ENCODE assay signal across 20 cellular contexts in genomic region chr9:134187821-134188420, GRCh38. TPM values are rescaled to one million over a fixed set of nuclear protein-coding genes. Genes with fewer than 3 reads are reported as not detected.
DNase-seq lines count a peak whose midpoint lies in the region; ATAC-seq, FAIRE-seq and TF ChIP-seq lines count a peak whose summit lies in the region.
"Had no signal": no experiment of that assay in that cellular context is flagged by ENCODE, and none has a peak within 500 bp of the region (broad histone marks: within the 10 kb centered on the region; RNA-seq: fewer than 3 reads in every experiment).

No MANE protein-coding gene starts in this region.

- H3K36me3 Mint-ChIP-seq in activated naive CD4-positive, alpha-beta T cell treated with anti-CD3 and anti-CD28 coated beads, Interleukin-2, amount 10 ng/mL, durations not matched to agents 7 days and 5 days: no peaks in the 10 kb centered on the region
- no peaks in the 10 kb centered on the region for H3K36me3 Mint-ChIP-seq in activated naive CD4-positive, alpha-beta T cell treated with anti-CD3 and anti-CD28 coated beads for 36 hours (ENCODE audit: low read depth)
- H3K36me3 Mint-ChIP-seq: activated naive CD8-positive, alpha-beta T cell; CD4-positive, alpha-beta memory T cell had no signal

- no peak overlapping the region for H3K4me3 Mint-ChIP-seq in activated naive CD4-positive, alpha-beta T cell treated with anti-CD3 and anti-CD28 coated beads, Interleukin-2, amount 10 ng/mL, durations not matched to agents 7 days and 5 days
- no peak overlapping the region for H3K4me3 Mint-ChIP-seq in activated naive CD4-positive, alpha-beta T cell treated with anti-CD3 and anti-CD28 coated beads for 36 hours
- H3K4me3 Mint-ChIP-seq: activated naive CD8-positive, alpha-beta T cell; activated T-cell treated with anti-CD3 and anti-CD28 coated beads, Interleukin-2, amount 50 U/mL, for 4 hours; CD4-positive, alpha-beta memory T cell had no signal

- TF ChIP-seq RAD21 in HepG2 (CRISPR knock-in tag; IDR thresholded peaks at IDR 0.05): no peak

- no TSS peak for BruUV-seq in HepG2 (replicated peaks; lab: Mats Ljungman, UMichigan)

- H3K4me1 ChIP-seq in OCI-LY1 (ENCODE audit: insufficient read depth, low read length, severe bottlenecking) (peaks cover 46% of the 10 kb centered on the region), HepG2 (ENCODE audit: insufficient read depth, low read length) (peaks cover 42% of the 10 kb centered on the region), skeletal muscle tissue (ENCODE audit: control insufficient read depth in 3 of 3, insufficient read depth in 3 of 3, low read length in 3 of 3) (peaks cover 32 to 38% (median 36%) of the 10 kb centered on the region in 3 donors)
- H3K4me1 ChIP-seq: breast epithelium had no signal

- H4K20me1 ChIP-seq in OCI-LY1 (ENCODE audit: insufficient read depth, low read length) (no peaks in the 10 kb centered on the region), HepG2 (ENCODE audit: insufficient read depth, low read length) (no peaks in the 10 kb centered on the region)

- no peaks in the 10 kb centered on the region for H3K9me2 ChIP-seq in OCI-LY1 (ENCODE audit: low read depth, low read length)

- H3K27ac ChIP-seq in OCI-LY1 (ENCODE audit: low read depth, low read length, poor library complexity, severe bottlenecking) (peak overlapping the region; percentile 97), HepG2 (ENCODE audit: extremely low read length, insufficient read depth, low read length) (no peak overlapping the region), skeletal muscle tissue (ENCODE audit: low read depth, low read length) (no peak overlapping the region)
- H3K27ac ChIP-seq: breast epithelium, hepatocyte had no signal

- no peaks in the 10 kb centered on the region for H3K9me3 Mint-ChIP-seq in activated naive CD4-positive, alpha-beta T cell treated with anti-CD3 and anti-CD28 coated beads, Interleukin-2, amount 10 ng/mL, durations not matched to agents 7 days and 5 days
- H3K9me3 Mint-ChIP-seq in activated naive CD4-positive, alpha-beta T cell treated with anti-CD3 and anti-CD28 coated beads for 36 hours: no peaks in the 10 kb centered on the region
- H3K9me3 Mint-ChIP-seq: activated T-cell treated with anti-CD3 and anti-CD28 coated beads, Interleukin-2, amount 50 U/mL, for 4 hours had no signal

- H3K79me2 ChIP-seq in OCI-LY1 (ENCODE audit: insufficient read depth, low read length) (no peaks in the 10 kb centered on the region), HepG2 (ENCODE audit: insufficient read depth, low read length) (no peaks in the 10 kb centered on the region)
- H3K79me2 ChIP-seq: hepatocyte had no signal

- intact Hi-C loops in activated naive CD4-positive, alpha-beta T cell treated with anti-CD3 and anti-CD28 coated beads for 36 hours (cut with micrococcal nuclease): no loop called here
- intact Hi-C loops in HepG2 (cut with micrococcal nuclease; ENCODE audit: unreplicated experiment): no loop called here

- ATAC-seq in HepG2: no peak
- ATAC-seq: activated T-cell treated with anti-CD3 and anti-CD28 coated beads, Interleukin-2, amount 50 U/mL, for 4 hours had no signal

- no peaks in the 10 kb centered on the region for H3K9me3 ChIP-seq in OCI-LY1 (ENCODE audit: low read length)
- no peaks in the 10 kb centered on the region for H3K9me3 ChIP-seq in HepG2 (ENCODE audit: low read length)
- H3K9me3 ChIP-seq in skeletal muscle tissue (ENCODE audit: control insufficient read depth in 3 of 3, low read length in 3 of 3): no peaks in the 10 kb centered on the region
- H3K9me3 ChIP-seq: breast epithelium, testis had no signal

- in situ Hi-C loops in HepG2 (cut with HindIII; ENCODE audit: extremely low pct_ligation_motif_present, low pct_unique_long_range_greater_than_20kb): no loop called here
- in situ Hi-C loops in G401 (cut with HindIII; ENCODE audit: low sequenced_read_pairs): no loop called here

- no peaks in the 10 kb centered on the region for H3K36me3 ChIP-seq in OCI-LY1 (ENCODE audit: insufficient read depth, low read length)
- no peaks in the 10 kb centered on the region for H3K36me3 ChIP-seq in HepG2 (replicated peaks in 1 of 2; ENCODE audit: control insufficient read depth in 1 of 2, insufficient read depth in 2 of 2, low read length in 2 of 2)
- no peaks in the 10 kb centered on the region for H3K36me3 ChIP-seq in skeletal muscle tissue (ENCODE audit: control insufficient read depth in 3 of 3, insufficient read depth in 3 of 3, low read length in 3 of 3)
- H3K36me3 ChIP-seq: breast epithelium had no signal

- H3K4me2 ChIP-seq in OCI-LY1 (ENCODE audit: low read length): no peak overlapping the region
- H3K4me2 ChIP-seq in HepG2 (ENCODE audit: low read depth, low read length): no peak overlapping the region
- H3K4me2 ChIP-seq: hepatocyte had no signal

- peaks cover 45% of the 10 kb centered on the region for H3K27me3 Mint-ChIP-seq in activated naive CD4-positive, alpha-beta T cell treated with anti-CD3 and anti-CD28 coated beads, Interleukin-2, amount 10 ng/mL, durations not matched to agents 7 days and 5 days
- no peaks in the 10 kb centered on the region for H3K27me3 Mint-ChIP-seq in activated naive CD4-positive, alpha-beta T cell treated with anti-CD3 and anti-CD28 coated beads for 36 hours (ENCODE audit: low read depth)
- H3K27me3 Mint-ChIP-seq: activated naive CD8-positive, alpha-beta T cell; CD4-positive, alpha-beta memory T cell had no signal

- H3K27me3 ChIP-seq in OCI-LY1 (ENCODE audit: insufficient read depth, low read length): no peaks in the 10 kb centered on the region
- H3K27me3 ChIP-seq in HepG2 (ENCODE audit: control insufficient read depth in 1 of 2, insufficient read depth in 2 of 2, low read length in 2 of 2): peaks cover 11 to 52% of the 10 kb centered on the region in 2 experiments; a peak in 4 of 5 replicates
- H3K27me3 ChIP-seq in skeletal muscle tissue (ENCODE audit: control insufficient read depth in 3 of 3, insufficient read depth in 3 of 3, low read length in 3 of 3): no peaks in the 10 kb centered on the region
- H3K27me3 ChIP-seq: breast epithelium, hepatocyte, testis had no signal

- WGBS in HepG2 (ENCODE audit: low lambda C conversion rate): 24% methylated on average over 7 of the region's 14 CpGs

- H2AFZ ChIP-seq in OCI-LY1 (ENCODE audit: low read length): no peak overlapping the region
- no peak overlapping the region for H2AFZ ChIP-seq in HepG2 (ENCODE audit: low read length)
- H2AFZ ChIP-seq: hepatocyte had no signal

- H3K9ac ChIP-seq in OCI-LY1 (ENCODE audit: low read length) (no peak overlapping the region; the same call in 1 of the 2 replicates), HepG2 (ENCODE audit: insufficient read depth, low read depth, low read length) (no peak overlapping the region), skeletal muscle tissue (ENCODE audit: low read depth in 1 of 3, low read length in 3 of 3) (peak overlapping the region in 2 of 3 donors; percentile 33 to 51)

- H3K4me1 Mint-ChIP-seq in activated naive CD4-positive, alpha-beta T cell treated with anti-CD3 and anti-CD28 coated beads, Interleukin-2, amount 10 ng/mL, durations not matched to agents 7 days and 5 days: peaks cover 7% of the 10 kb centered on the region
- H3K4me1 Mint-ChIP-seq in activated naive CD4-positive, alpha-beta T cell treated with anti-CD3 and anti-CD28 coated beads for 36 hours (ENCODE audit: low read depth): peaks cover 8% of the 10 kb centered on the region

- no peak for TF ChIP-seq POLR2A in HepG2 (IDR thresholded peaks at IDR 0.05; ENCODE audit: insufficient read depth in 1 of 2, low read depth in 2 of 2, low read length in 2 of 2)

- no peak for DNase-seq in activated naive CD4-positive, alpha-beta T cell treated with anti-CD3 and anti-CD28 coated beads, Interleukin-2, amount 10 ng/mL, durations not matched to agents 7 days and 5 days
- no peak for DNase-seq in activated naive CD4-positive, alpha-beta T cell treated with anti-CD3 and anti-CD28 coated beads for 36 hours
- no peak for DNase-seq in HepG2 (ENCODE audit: low spot score)
- no peak for DNase-seq in NCI-H510A treated with DMSO at 0.1 percent for 48 hours (lab: John Stamatoyannopoulos, UW)
- no peak for DNase-seq in G401 (ENCODE audit: low spot score)
- DNase-seq in Kasumi-1 (lab: John Stamatoyannopoulos, UW): no peak
- DNase-seq: activated T-cell treated with anti-CD3 and anti-CD28 coated beads, Interleukin-2, amount 50 U/mL, for 4 hours; CD4-positive, alpha-beta memory T cell; DND-41; NCI-H2029 treated with DMSO at 0.1 percent for 48 hours; SHP77; testis had no signal

- H3K27ac Mint-ChIP-seq in activated naive CD4-positive, alpha-beta T cell treated with anti-CD3 and anti-CD28 coated beads, Interleukin-2, amount 10 ng/mL, durations not matched to agents 7 days and 5 days: peak overlapping the region; percentile 62
- no peak overlapping the region for H3K27ac Mint-ChIP-seq in activated naive CD4-positive, alpha-beta T cell treated with anti-CD3 and anti-CD28 coated beads for 36 hours
- H3K27ac Mint-ChIP-seq: activated naive CD8-positive, alpha-beta T cell had no signal

- CTCF ChIA-PET in activated naive CD4-positive, alpha-beta T cell treated with anti-CD3 and anti-CD28 coated beads, Interleukin-2, amount 10 ng/mL, durations not matched to agents 7 days and 5 days (lab: Charles Lee): no interaction called here
- CTCF ChIA-PET in activated naive CD4-positive, alpha-beta T cell treated with anti-CD3 and anti-CD28 coated beads for 36 hours (lab: Charles Lee): no interaction called here
- CTCF ChIA-PET in HepG2 (lab: Yijun Ruan, JAX; ENCODE audit: low intra/inter-chr PET ratio, low total read pairs): no interaction called here

- no peak overlapping the region for H3K4me3 ChIP-seq in OCI-LY1 (ENCODE audit: low read depth, low read length, poor library complexity, severe bottlenecking)
- H3K4me3 ChIP-seq in HepG2 (replicated peaks in 1 of 3; ENCODE audit: insufficient read depth in 1 of 3, low read depth in 2 of 3, low read length in 3 of 3): no peak overlapping the region
- no peak overlapping the region for H3K4me3 ChIP-seq in skeletal muscle tissue (ENCODE audit: low read length in 3 of 3)
- H3K4me3 ChIP-seq: breast epithelium, hepatocyte, testis had no signal

- TF ChIP-seq EP300 in HepG2 (IDR thresholded peaks at IDR 0.05; ENCODE audit: low read depth in 2 of 2, low read length in 2 of 2): no peak
- TF ChIP-seq EP300 in HepG2 (CRISPR knock-in tag; IDR thresholded peaks at IDR 0.05; ENCODE audit: borderline replicate concordance): no peak

- TF ChIP-seq CTCF in OCI-LY1 (IDR thresholded peaks at IDR 0.05; ENCODE audit: low read length): no peak
- no peak for TF ChIP-seq CTCF in HepG2 (CRISPR knock-in tag; IDR thresholded peaks at IDR 0.05)

- no peak for FAIRE-seq in HepG2 (lab: Jason Lieb, UNC)
- FAIRE-seq: endothelial cell of umbilical vein, islet of Langerhans had no signal

- H3F3A ChIP-seq in OCI-LY1 (ENCODE audit: insufficient read depth, low read length): no peaks in the 10 kb centered on the region

- POLR2A ChIA-PET in HepG2 (lab: Yijun Ruan, JAX): no interaction called here

RNA-seq across cellular contexts. Expression of gene RNU6ATAC, which starts 23.6 kb away (rescaled TPM):
- total RNA-seq in activated naive CD4-positive, alpha-beta T cell treated with anti-CD3 and anti-CD28 coated beads for 36 hours: 10 to 100 TPM in 1 of 2 experiments, not detected in 1; 28.1 TPM
- total RNA-seq in HepG2 (2016; rRNA removed; fragmentation: Illumina TruSeq; extraction: Trizol) (894 TPM in 1 of 2 replicates, not detected in the other), skeletal muscle tissue (not detected)
- total RNA-seq in HepG2 (2016; cell fraction: cytosol; rRNA removed; fragmentation: Illumina TruSeq; extraction: Trizol; ENCODE audit: low read depth): 12,614 and 12,724 TPM in 2 replicates
- total RNA-seq in HepG2 (2016; cell fraction: insoluble cytoplasmic fraction; rRNA removed; fragmentation: Illumina TruSeq; extraction: Trizol): 82.4 and 810 TPM in 2 replicates
- total RNA-seq in HepG2 (2016; cell fraction: membrane; rRNA removed; fragmentation: Illumina TruSeq; extraction: Trizol): 600 and 628 TPM in 2 replicates
- 1,443 and 1,712 TPM in 2 replicates for total RNA-seq in HepG2 (2016; cell fraction: nucleus; rRNA removed; fragmentation: Illumina TruSeq; extraction: Trizol)
- polyA plus RNA-seq in HepG2 (2011; rRNA removed): not detected in 2 replicates
- polyA plus RNA-seq in HepG2 (2011; cell fraction: cytosol; rRNA removed): not detected in 2 replicates
- polyA plus RNA-seq in HepG2 (2011; cell fraction: nucleus; rRNA removed): not detected in 2 replicates
- not detected in 2 replicates for polyA plus RNA-seq in HepG2 (2012)
- polyA plus RNA-seq in HepG2 (2016; cell fraction: cytosol; fragmentation: Illumina TruSeq; extraction: Trizol; ENCODE audit: low read depth): 76.0 TPM in 1 of 2 replicates, not detected in the other
- polyA plus RNA-seq in HepG2 (2016; cell fraction: insoluble cytoplasmic fraction; fragmentation: Illumina TruSeq; extraction: Trizol; ENCODE audit: low read depth): not detected in 2 replicates
- polyA plus RNA-seq in HepG2 (2016; cell fraction: membrane; fragmentation: Illumina TruSeq; extraction: Trizol; ENCODE audit: low read depth): not detected in 2 replicates
- polyA plus RNA-seq in HepG2 (2016; cell fraction: nucleus; fragmentation: Illumina TruSeq; extraction: Trizol; ENCODE audit: insufficient read depth, low read depth): not detected in 2 replicates
- under 0.01 TPM in 2 replicates for polyA minus RNA-seq in HepG2 (2011; rRNA and poly(A)+ RNA removed; ENCODE audit: low replicate concordance)
- polyA minus RNA-seq in HepG2 (2011; cell fraction: cytosol; rRNA and poly(A)+ RNA removed): 1,413 and 1,463 TPM in 2 replicates
- under 0.01 TPM in 1 of 2 replicates, not detected in the other for polyA minus RNA-seq in HepG2 (2011; cell fraction: nucleus; rRNA and poly(A)+ RNA removed)
- total RNA-seq in G401 (2014; rRNA removed; shearing (Covaris generic)): not detected in 2 replicates
- total RNA-seq: breast epithelium, hepatocyte, testis had no signal
- polyA plus RNA-seq: CD4-positive, alpha-beta memory T cell; endothelial cell of umbilical vein; hepatocyte; neural cell had no signal

RNA-seq across cellular contexts. Expression of gene WDR5, which starts 52.0 kb away (rescaled TPM):
- 10 to 100 TPM; 39.4 to 40.4 TPM for total RNA-seq in activated naive CD4-positive, alpha-beta T cell treated with anti-CD3 and anti-CD28 coated beads for 36 hours
- 31.6 and 34.3 TPM in 2 replicates for total RNA-seq in HepG2 (2016; rRNA removed; fragmentation: Illumina TruSeq; extraction: Trizol)
- 25.8 and 28.6 TPM in 2 replicates for total RNA-seq in HepG2 (2016; cell fraction: cytosol; rRNA removed; fragmentation: Illumina TruSeq; extraction: Trizol; ENCODE audit: low read depth)
- total RNA-seq in HepG2 (2016; cell fraction: insoluble cytoplasmic fraction; rRNA removed; fragmentation: Illumina TruSeq; extraction: Trizol): 24.3 and 33.8 TPM in 2 replicates
- total RNA-seq in HepG2 (2016; cell fraction: membrane; rRNA removed; fragmentation: Illumina TruSeq; extraction: Trizol): 46.4 and 51.5 TPM in 2 replicates
- 25.3 and 27.9 TPM in 2 replicates for total RNA-seq in HepG2 (2016; cell fraction: nucleus; rRNA removed; fragmentation: Illumina TruSeq; extraction: Trizol)
- polyA plus RNA-seq in HepG2 (2011; rRNA removed): 34.3 and 39.8 TPM in 2 replicates
- 37.7 and 41.2 TPM in 2 replicates for polyA plus RNA-seq in HepG2 (2011; cell fraction: cytosol; rRNA removed)
- 91.6 and 97.0 TPM in 2 replicates for polyA plus RNA-seq in HepG2 (2011; cell fraction: nucleus; rRNA removed)
- 39.5 and 43.5 TPM in 2 replicates for polyA plus RNA-seq in HepG2 (2012)
- 48.0 and 58.0 TPM in 2 replicates for polyA plus RNA-seq in HepG2 (2016; cell fraction: cytosol; fragmentation: Illumina TruSeq; extraction: Trizol; ENCODE audit: low read depth)
- polyA plus RNA-seq in HepG2 (2016; cell fraction: insoluble cytoplasmic fraction; fragmentation: Illumina TruSeq; extraction: Trizol; ENCODE audit: low read depth): 39.5 and 47.9 TPM in 2 replicates
- polyA plus RNA-seq in HepG2 (2016; cell fraction: membrane; fragmentation: Illumina TruSeq; extraction: Trizol; ENCODE audit: low read depth): 63.7 TPM in 2 replicates
- 58.1 and 61.1 TPM in 2 replicates for polyA plus RNA-seq in HepG2 (2016; cell fraction: nucleus; fragmentation: Illumina TruSeq; extraction: Trizol; ENCODE audit: insufficient read depth, low read depth)
- 23.7 and 57.9 TPM in 2 replicates for polyA minus RNA-seq in HepG2 (2011; rRNA and poly(A)+ RNA removed; ENCODE audit: low replicate concordance)
- 18.7 and 21.8 TPM in 2 replicates for polyA minus RNA-seq in HepG2 (2011; cell fraction: cytosol; rRNA and poly(A)+ RNA removed)
- 35.8 and 44.5 TPM in 2 replicates for polyA minus RNA-seq in HepG2 (2011; cell fraction: nucleus; rRNA and poly(A)+ RNA removed)
- total RNA-seq in skeletal muscle tissue: 28.2 TPM
- total RNA-seq in G401 (2014; rRNA removed; shearing (Covaris generic)): 33.5 and 42.5 TPM in 2 replicates

Comparison
In these comparisons a context has a peak if more than half of its experiments do, and no peak if none do; other contexts are left out.
1. H3K9ac ChIP-seq: peak in skeletal muscle tissue (2 of 3); none in OCI-LY1 (single experiment) and HepG2 (single experiment).